Comparison of ENCODE assay signal across 1 cellular context in genomic region chr3:13171704-13172643, GRCh38.
TF ChIP-seq lines count a peak whose summit lies in the region.

No MANE protein-coding gene starts in this region.

TF ChIP-seq in HEK293, 187 proteins besides CTCF, POLR2A, EP300 and RAD21 (continued from another document):
- TF ChIP-seq TCF7L2 (IDR thresholded peaks at IDR 0.05; ENCODE audit: borderline replicate concordance, low read depth, low read length): no peak
